In the genomic region with DNA sequence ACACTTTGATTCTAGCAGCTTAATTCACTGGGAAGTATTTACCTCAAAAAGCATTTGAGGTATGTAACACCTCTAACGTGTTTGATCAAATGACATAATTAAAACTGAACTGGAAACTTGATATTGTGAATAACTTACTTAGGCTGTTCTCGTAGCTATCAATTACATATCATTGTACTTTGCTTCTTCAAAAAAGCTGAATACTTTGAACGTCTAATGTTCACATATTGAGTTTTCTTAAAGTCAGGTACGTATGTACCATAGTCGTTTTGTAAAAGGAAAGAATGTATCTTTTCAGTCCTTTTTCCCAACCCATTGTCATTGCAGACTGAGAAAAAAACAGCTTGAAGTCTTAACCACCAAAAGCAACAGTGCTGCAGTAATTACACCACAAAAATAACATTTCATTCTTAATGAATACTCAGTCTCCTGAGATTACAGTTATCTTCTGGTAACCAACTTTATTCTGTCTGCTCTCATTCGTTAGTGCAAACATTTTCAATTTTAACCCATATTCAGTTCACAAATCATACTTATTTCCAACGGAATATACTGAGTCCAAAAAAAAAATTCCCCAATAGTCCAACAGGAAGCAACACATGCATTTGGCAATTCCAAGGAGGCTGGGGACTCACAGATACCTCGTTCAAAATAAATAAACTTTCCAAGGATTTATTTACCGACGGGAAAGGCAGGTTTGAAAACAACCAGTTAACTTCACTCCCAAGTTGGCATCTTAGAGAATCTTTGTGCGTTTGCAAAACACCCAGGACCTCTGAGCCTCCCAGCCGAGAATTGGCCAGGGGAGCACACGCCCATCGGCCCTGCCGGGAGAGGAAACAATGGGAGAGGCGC, we compare ENCODE assay signal across 8 cellular contexts. TPM values are rescaled to one million over a fixed set of nuclear protein-coding genes. Genes with fewer than 3 reads are reported as not detected.
A peak's percentile ranks its signal among the peaks of the same experiment; 100 is the strongest.
DNase-seq lines count a peak whose midpoint lies in the region; ATAC-seq, FAIRE-seq and TF ChIP-seq lines count a peak whose summit lies in the region.

No MANE protein-coding gene starts in this region.

- H3K4me3 ChIP-seq in colonic mucosa: peak overlapping the region; percentile 71

- intact Hi-C loops in colonic mucosa (cut with DNase I): no loop called here

- no peak overlapping the region for H3K9ac ChIP-seq in colonic mucosa (ENCODE audit: low read depth in 2 of 2, low read length in 2 of 2)

- TF ChIP-seq CTCF in colonic mucosa (IDR thresholded peaks at IDR 0.05): no peak

- H3K36me3 ChIP-seq in colonic mucosa: no peaks in the 10 kb centered on the region

- no peak overlapping the region for H3K27ac ChIP-seq in colonic mucosa

- no peak for TF ChIP-seq POLR2A in GM12892 (IDR thresholded peaks at IDR 0.05; ENCODE audit: low read depth, low read length)

- ATAC-seq in naive B cell (ENCODE audit: low read depth in 2 of 2): no peak

- no peaks in the 10 kb centered on the region for H3K9me3 Mint-ChIP-seq in naive B cell

- no peak overlapping the region for H3K27ac Mint-ChIP-seq in naive B cell

- peaks cover 5% of the 10 kb centered on the region for H3K4me1 ChIP-seq in colonic mucosa

- H3K36me3 Mint-ChIP-seq in naive B cell: no peaks in the 10 kb centered on the region

- peaks cover 0 to 7% (median 4%) of the 10 kb centered on the region in 3 donors for H3K4me1 Mint-ChIP-seq in naive B cell

- FAIRE-seq in GM12892 (lab: Jason Lieb, UNC): peak; percentile 17

- peaks cover 45 to 57% (median 53%) of the 10 kb centered on the region in 3 donors for H3K27me3 Mint-ChIP-seq in naive B cell

- H3K27me3 ChIP-seq in colonic mucosa: peaks cover 23% of the 10 kb centered on the region

- peak; percentile 21 for DNase-seq in 8988T
- no peak for DNase-seq in GM12892 (ENCODE audit: insufficient read length)
- peak; percentile 20 to 68 for DNase-seq in NCI-H526 (lab: John Stamatoyannopoulos, UW)
- DNase-seq in colonic mucosa: no peak
- DNase-seq in naive B cell: no peak
- DNase-seq in SKM-1 (lab: John Stamatoyannopoulos, UW; ENCODE audit: unreplicated experiment): no peak
- no peak for DNase-seq in kidney glomerular epithelial cell (lab: John Stamatoyannopoulos, UW)
- no peak for DNase-seq in activated CD8-positive, alpha-beta memory T cell treated with anti-CD3 and anti-CD28 coated beads for 24 hours

- peak overlapping the region; percentile 72 to 90 (median 82) for H3K4me3 Mint-ChIP-seq in naive B cell

- no peaks in the 10 kb centered on the region for H3K9me3 ChIP-seq in colonic mucosa

RNA-seq across cellular contexts. Expression of gene CHN1, which starts 1.1 kb away (rescaled TPM):
- polyA plus RNA-seq in GM12892 (2012; ENCODE audit: missing spikeins): 0.40 TPM
- total RNA-seq in colonic mucosa: 1 to 10 TPM; 2.2 to 2.8 TPM
- polyA plus RNA-seq in naive B cell (ENCODE audit: low read depth in 6 of 6): under 1 TPM in 2 of 6 donors, not detected in 4; 0.31 to 0.78 TPM

Comparison
In these comparisons a context has a peak if more than half of its experiments do, and no peak if none do; other contexts are left out.
1. DNase-seq: peak in 8988T (single experiment) and NCI-H526 (2 of 2); none in GM12892 (single experiment), colonic mucosa (single experiment), naive B cell (single experiment), SKM-1 (single experiment), kidney glomerular epithelial cell (single experiment) and activated CD8-positive, alpha-beta memory T cell treated with anti-CD3 and anti-CD28 coated beads for 24 hours (single experiment).